14 cellular contexts compared by ENCODE assay signal in the genomic region with DNA sequence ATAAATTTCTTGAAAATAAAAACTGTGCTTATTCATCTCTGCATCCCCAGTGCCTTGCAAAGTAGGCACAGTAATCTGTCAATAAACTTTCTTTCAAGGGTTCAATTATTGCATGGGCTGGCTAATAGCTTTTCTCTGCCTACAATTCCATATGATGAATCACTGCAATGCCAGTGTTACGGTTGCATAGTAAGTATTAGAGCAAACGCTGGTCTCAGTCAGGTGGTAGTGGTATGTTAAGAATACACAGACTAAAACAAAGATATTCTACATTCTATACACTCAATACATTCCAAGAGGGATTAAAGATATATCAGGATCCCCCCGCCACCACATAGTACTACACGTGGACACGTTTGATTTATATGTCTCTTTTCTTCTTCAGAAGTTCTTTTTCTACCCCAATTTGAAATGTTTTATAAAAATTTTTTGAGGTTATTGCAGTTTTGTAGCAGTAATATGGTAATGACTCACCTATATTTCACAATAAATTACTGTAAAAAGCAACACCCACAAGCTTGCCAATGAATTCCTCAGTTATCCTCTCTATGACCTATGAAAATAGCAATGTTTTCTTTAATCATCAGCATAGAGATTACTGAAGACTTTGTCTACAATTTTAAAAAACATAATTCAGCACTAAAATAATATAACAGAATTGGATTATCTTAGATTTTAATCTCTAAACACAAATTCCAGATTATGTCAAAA.
DNase-seq lines count a peak whose midpoint lies in the region; ATAC-seq, FAIRE-seq and TF ChIP-seq lines count a peak whose summit lies in the region.
"Had no signal": no experiment of that assay in that cellular context is flagged by ENCODE, and none has a peak within 500 bp of the region (broad histone marks: within the 10 kb centered on the region; RNA-seq: fewer than 3 reads in every experiment).

No MANE protein-coding gene starts in this region.

- H3K4me3 Mint-ChIP-seq in natural killer cell treated with Interleukin-12 subunit alpha and Interleukin-12 subunit beta and Interleukin-15 and Interleukin-18, amount 100 ng/mL, for 72 hours, result no peak overlapping the region
- H3K4me3 Mint-ChIP-seq in natural killer cell (no peak overlapping the region), astrocyte (ENCODE audit: unreplicated experiment) (no peak overlapping the region), Caco-2 (ENCODE audit: unreplicated experiment) (no peak overlapping the region)
- H3K4me3 Mint-ChIP-seq: B cell had no signal

- H3K4me1 Mint-ChIP-seq in natural killer cell treated with Interleukin-12 subunit alpha and Interleukin-12 subunit beta and Interleukin-15 and Interleukin-18, amount 100 ng/mL, for 72 hours (ENCODE audit: low read depth in 2 of 2), result peaks cover 29 to 34% of the 10 kb centered on the region in 2 donors
- H3K4me1 Mint-ChIP-seq in natural killer cell (peaks cover 16 to 22% of the 10 kb centered on the region in 2 donors), astrocyte (ENCODE audit: low read depth, unreplicated experiment) (peaks cover 20% of the 10 kb centered on the region), Caco-2 (ENCODE audit: low read depth, unreplicated experiment) (peaks cover 13% of the 10 kb centered on the region)

- POLR2A ChIA-PET in Caco-2 (lab: Charles Lee), result no interaction called here

- BruUV-seq in Caco-2 (replicated peaks; lab: Mats Ljungman, UMichigan), result no TSS peak

- TF ChIP-seq CTCF in natural killer cell (IDR thresholded peaks at IDR 0.05) (no peak), astrocyte (IDR thresholded peaks at IDR 0.05; ENCODE audit: insufficient read depth, low read depth, low read length) (no peak), colonic mucosa (IDR thresholded peaks at IDR 0.05) (no peak), Caco-2 (IDR thresholded peaks at IDR 0.05; ENCODE audit: insufficient read depth in 1 of 2, low read depth in 1 of 2, low read length in 1 of 2, severe bottlenecking in 1 of 2, unreplicated experiment in 1 of 2) (no peak)

- CTCF ChIA-PET in Caco-2 (lab: Charles Lee), result no interaction called here

- H3K27me3 Mint-ChIP-seq in natural killer cell treated with Interleukin-12 subunit alpha and Interleukin-12 subunit beta and Interleukin-15 and Interleukin-18, amount 100 ng/mL, for 72 hours, result peaks cover 0 to 5% of the 10 kb centered on the region in 2 donors
- H3K27me3 Mint-ChIP-seq in natural killer cell (ENCODE audit: low read depth in 2 of 2), result peaks cover 0 to 8% of the 10 kb centered on the region in 2 donors
- H3K27me3 Mint-ChIP-seq in astrocyte (ENCODE audit: low read depth, unreplicated experiment), result no peaks in the 10 kb centered on the region
- no peaks in the 10 kb centered on the region for H3K27me3 Mint-ChIP-seq in Caco-2 (ENCODE audit: insufficient read depth, unreplicated experiment)
- H3K27me3 Mint-ChIP-seq: B cell had no signal

- intact Hi-C loops in natural killer cell (cut with micrococcal nuclease), result no loop called here
- intact Hi-C loops in left ventricle myocardium superior (cut with micrococcal nuclease), result no loop called here
- intact Hi-C loops in colonic mucosa (cut with DNase I), result no loop called here
- intact Hi-C loops in Caco-2 (cut with micrococcal nuclease; ENCODE audit: unreplicated experiment), result no loop called here

- DNase-seq in natural killer cell treated with Interleukin-12 subunit alpha and Interleukin-12 subunit beta and Interleukin-15 and Interleukin-18, amount 100 ng/mL, for 72 hours (ENCODE audit: low spot score), result no peak
- DNase-seq in natural killer cell (no peak), astrocyte (ENCODE audit: low read depth) (peak; percentile 89), left ventricle myocardium superior (no peak), left lobe of liver (ENCODE audit: low spot score) (no peak), colonic mucosa (no peak), Caco-2 (no peak)
- DNase-seq: lower lobe of right lung, NCI-H2171 treated with DMSO at 0.1 percent for 48 hours, right lobe of liver had no signal

- H3K9ac ChIP-seq in astrocyte (ENCODE audit: low read length) (peak overlapping the region; percentile 28), colonic mucosa (ENCODE audit: low read depth in 2 of 2, low read length in 2 of 2) (no peak overlapping the region)

- H3K4me1 ChIP-seq in astrocyte (ENCODE audit: insufficient read depth, low read length) (peaks cover 43% of the 10 kb centered on the region), colonic mucosa (no peaks in the 10 kb centered on the region), Caco-2 (peaks cover 24% of the 10 kb centered on the region)
- H3K4me1 ChIP-seq: right lobe of liver had no signal

- no peaks in the 10 kb centered on the region for H3K27me3 ChIP-seq in astrocyte (ENCODE audit: insufficient read depth, low read length)
- H3K27me3 ChIP-seq in colonic mucosa, result no peaks in the 10 kb centered on the region
- H3K27me3 ChIP-seq in Caco-2 (replicated peaks; ENCODE audit: control insufficient read depth, insufficient read depth, low read length), result no peaks in the 10 kb centered on the region
- H3K27me3 ChIP-seq: right lobe of liver had no signal

- peak overlapping the region; percentile 63 for H3K27ac ChIP-seq in astrocyte (ENCODE audit: low read depth, low read length)
- no peak overlapping the region for H3K27ac ChIP-seq in colonic mucosa
- H3K27ac ChIP-seq: lower lobe of right lung, right lobe of liver, SK-N-MC had no signal

- H3K79me2 ChIP-seq in astrocyte (ENCODE audit: insufficient read depth, low read length), result no peaks in the 10 kb centered on the region

- ATAC-seq in natural killer cell treated with Interleukin-12 subunit alpha and Interleukin-12 subunit beta and Interleukin-15 and Interleukin-18, amount 100 ng/mL, for 72 hours, result no peak
- no peak for ATAC-seq in natural killer cell
- peak; percentile 21 for ATAC-seq in left ventricle myocardium superior
- ATAC-seq in left lobe of liver, result no peak
- ATAC-seq in HG02870 (IDR thresholded peaks at IDR 0.05; ENCODE audit: unreplicated experiment), result no peak
- ATAC-seq: activated naive CD4-positive, alpha-beta T cell treated with anti-CD3 and anti-CD28 coated beads, Interleukin-2, amount 50 U/mL, for 72 hours; lower lobe of right lung; right lobe of liver had no signal

- H3K36me3 Mint-ChIP-seq in natural killer cell treated with Interleukin-12 subunit alpha and Interleukin-12 subunit beta and Interleukin-15 and Interleukin-18, amount 100 ng/mL, for 72 hours, result no peaks in the 10 kb centered on the region
- H3K36me3 Mint-ChIP-seq in natural killer cell (no peaks in the 10 kb centered on the region), astrocyte (ENCODE audit: low read depth, unreplicated experiment) (no peaks in the 10 kb centered on the region), Caco-2 (ENCODE audit: insufficient read depth, unreplicated experiment) (peaks cover 5% of the 10 kb centered on the region)
- H3K36me3 Mint-ChIP-seq: activated naive CD4-positive, alpha-beta T cell treated with anti-CD3 and anti-CD28 coated beads, Interleukin-2, amount 50 U/mL, for 72 hours had no signal

- H3K36me3 ChIP-seq in astrocyte (ENCODE audit: insufficient read depth, low read length) (no peaks in the 10 kb centered on the region), colonic mucosa (no peaks in the 10 kb centered on the region), Caco-2 (ENCODE audit: control insufficient read depth, insufficient read depth, low read length) (no peaks in the 10 kb centered on the region)
- H3K36me3 ChIP-seq: lower lobe of right lung, right lobe of liver had no signal

- H3K9me3 ChIP-seq in astrocyte (ENCODE audit: insufficient read depth, low read depth, low read length), result no peaks in the 10 kb centered on the region
- H3K9me3 ChIP-seq in colonic mucosa, result no peaks in the 10 kb centered on the region
- H3K9me3 ChIP-seq in Caco-2, result no peaks in the 10 kb centered on the region
- H3K9me3 ChIP-seq: lower lobe of right lung, right lobe of liver had no signal

- peak overlapping the region; percentile 27 for H3K4me2 ChIP-seq in astrocyte (ENCODE audit: low read length)

- no peaks in the 10 kb centered on the region for H3K9me3 Mint-ChIP-seq in natural killer cell treated with Interleukin-12 subunit alpha and Interleukin-12 subunit beta and Interleukin-15 and Interleukin-18, amount 100 ng/mL, for 72 hours
- H3K9me3 Mint-ChIP-seq in natural killer cell, result no peaks in the 10 kb centered on the region
- no peaks in the 10 kb centered on the region for H3K9me3 Mint-ChIP-seq in astrocyte (ENCODE audit: unreplicated experiment)
- no peaks in the 10 kb centered on the region for H3K9me3 Mint-ChIP-seq in Caco-2 (ENCODE audit: unreplicated experiment)
- H3K9me3 Mint-ChIP-seq: activated naive CD4-positive, alpha-beta T cell treated with anti-CD3 and anti-CD28 coated beads, Interleukin-2, amount 50 U/mL, for 72 hours had no signal

- H4K20me1 ChIP-seq in astrocyte (ENCODE audit: insufficient read depth, low read length), result no peaks in the 10 kb centered on the region

- H3K27ac Mint-ChIP-seq in natural killer cell treated with Interleukin-12 subunit alpha and Interleukin-12 subunit beta and Interleukin-15 and Interleukin-18, amount 100 ng/mL, for 72 hours, result peak overlapping the region; percentile 18
- H3K27ac Mint-ChIP-seq in natural killer cell, result no peak overlapping the region
- no peak overlapping the region for H3K27ac Mint-ChIP-seq in astrocyte (ENCODE audit: unreplicated experiment)
- no peak overlapping the region for H3K27ac Mint-ChIP-seq in Caco-2 (ENCODE audit: unreplicated experiment)
- H3K27ac Mint-ChIP-seq: activated naive CD4-positive, alpha-beta T cell treated with anti-CD3 and anti-CD28 coated beads, Interleukin-2, amount 50 U/mL, for 72 hours; B cell had no signal

- no peak overlapping the region for H2AFZ ChIP-seq in astrocyte (ENCODE audit: low read depth, low read length)

- FAIRE-seq in astrocyte (lab: Jason Lieb, UNC), result peak; percentile 65

- H3K4me3 ChIP-seq in astrocyte (ENCODE audit: insufficient read depth, low read depth, low read length) (no peak overlapping the region), colonic mucosa (no peak overlapping the region), Caco-2 (ENCODE audit: low read depth, low read length) (no peak overlapping the region)
- H3K4me3 ChIP-seq: lower lobe of right lung, right lobe of liver, SK-N-MC had no signal

Comparison
In these comparisons a context has a peak if more than half of its experiments do, and no peak if none do; other contexts are left out.
1. H3K27ac Mint-ChIP-seq: peak in natural killer cell treated with Interleukin-12 subunit alpha and Interleukin-12 subunit beta and Interleukin-15 and Interleukin-18, amount 100 ng/mL, for 72 hours (2 of 2); none in natural killer cell (0 of 2), astrocyte (single experiment) and Caco-2 (single experiment).